ENCODE assay signal across 1 cellular context in the genomic region with DNA sequence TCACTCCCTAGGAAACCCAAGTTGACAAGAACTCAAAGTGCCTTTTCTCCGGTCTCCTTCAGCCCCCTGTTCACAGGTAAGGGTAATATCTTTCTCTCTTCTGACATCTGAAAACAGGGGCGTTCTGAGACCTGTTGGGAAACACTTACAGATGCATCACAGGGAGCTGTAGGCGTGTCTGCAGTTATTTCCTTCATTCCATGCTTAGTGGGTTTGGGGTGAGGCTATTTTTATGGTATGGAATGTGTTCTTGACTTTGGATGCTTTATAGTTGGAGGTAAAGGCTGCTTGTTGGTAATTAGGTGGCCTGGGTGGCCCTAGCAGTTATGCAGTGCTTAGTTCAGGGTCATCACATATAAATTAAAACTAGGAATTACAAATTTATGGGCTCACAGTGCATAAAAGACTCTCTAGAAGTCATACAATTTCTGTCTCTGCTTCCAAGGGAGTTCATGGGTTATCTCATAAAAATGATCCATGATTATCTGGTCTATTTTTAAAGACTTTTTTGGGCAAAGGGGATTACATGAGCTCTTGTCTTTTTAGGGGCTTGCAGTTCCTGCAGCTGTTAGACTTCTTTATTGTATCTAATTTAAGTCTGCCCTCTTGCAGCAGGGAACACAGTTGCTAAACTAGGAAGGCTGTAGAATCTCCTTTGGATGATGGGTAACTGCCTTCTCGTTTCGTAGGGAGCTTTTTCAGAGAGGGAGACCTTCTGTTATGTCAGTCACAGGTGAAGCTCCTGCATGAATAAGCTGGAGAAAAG.
TF ChIP-seq lines count a peak whose summit lies in the region.

No MANE protein-coding gene starts in this region.

TF ChIP-seq in GM23338, 12 proteins besides CTCF, POLR2A, EP300 and RAD21:
- TF ChIP-seq ZNF462 (CRISPR knock-in tag; IDR thresholded peaks at IDR 0.05), result no peak
- no peak for TF ChIP-seq NANOG (IDR thresholded peaks at IDR 0.05; ENCODE audit: borderline replicate concordance)
- no peak for TF ChIP-seq EZH2 (IDR thresholded peaks at IDR 0.05; ENCODE audit: low read depth, unreplicated experiment)
- TF ChIP-seq STAT1 (IDR thresholded peaks at IDR 0.05; ENCODE audit: unreplicated experiment), result no peak
- TF ChIP-seq ZNF114 (CRISPR knock-in tag; IDR thresholded peaks at IDR 0.05), result no peak
- TF ChIP-seq CREB1 (CRISPR knock-in tag; IDR thresholded peaks at IDR 0.05; ENCODE audit: low read depth), result no peak
- TF ChIP-seq ETS1 (IDR thresholded peaks at IDR 0.05), result no peak
- no peak for TF ChIP-seq EZH2phosphoT487 (IDR thresholded peaks at IDR 0.05; ENCODE audit: unreplicated experiment)
- no peak for TF ChIP-seq REST (IDR thresholded peaks at IDR 0.05; ENCODE audit: unreplicated experiment)
- no peak for TF ChIP-seq POLR2AphosphoS5 (IDR thresholded peaks at IDR 0.05; ENCODE audit: low read depth)
- no peak for TF ChIP-seq ZNF331 (CRISPR knock-in tag; IDR thresholded peaks at IDR 0.05; ENCODE audit: low read depth)
